ENCODE assay signal across 8 cellular contexts in genomic region chr3:46098319-46098761, GRCh38.
DNase-seq lines count a peak whose midpoint lies in the region; ATAC-seq, FAIRE-seq and TF ChIP-seq lines count a peak whose summit lies in the region.

No MANE protein-coding gene starts in this region.

- in situ Hi-C loops in K562 (cut with MboI): no loop called here

- TF ChIP-seq EP300 in K562 (IDR thresholded peaks at IDR 0.05; ENCODE audit: low read length): no peak

- peak; percentile 64 for DNase-seq in GM06990 (ENCODE audit: extremely low read depth, insufficient read length)
- DNase-seq in HCEC 1CT: peak; percentile 93
- DNase-seq in OCI-LY7 (ENCODE audit: low spot score): peak; percentile 68
- no peak for DNase-seq in K562 (ENCODE audit: extremely low read depth in 1 of 4, low spot score in 3 of 4)
- DNase-seq in osteoblast (ENCODE audit: insufficient read length, low spot score, missing footprints): no peak
- DNase-seq in NCI-H2171 (lab: John Stamatoyannopoulos, UW): no peak
- DNase-seq in nephron progenitor cell: no peak

- no peak for FAIRE-seq in K562 (lab: Jason Lieb, UNC)

- H3K9me3 ChIP-seq in OCI-LY7 (ENCODE audit: low read length): peaks cover 16% of the 10 kb centered on the region; the same call in 1 of the 2 replicates
- H3K9me3 ChIP-seq in K562 (replicated peaks; ENCODE audit: control insufficient read depth, insufficient read depth, low read depth, low read length): no peaks in the 10 kb centered on the region
- H3K9me3 ChIP-seq in osteoblast (ENCODE audit: low read depth, low read length): no peaks in the 10 kb centered on the region

- no peaks in the 10 kb centered on the region for H3K9me2 ChIP-seq in OCI-LY7 (ENCODE audit: insufficient read depth, low read length)

- TF ChIP-seq RAD21 in K562 (CRISPR knock-in tag; conservative IDR thresholded peaks at IDR 0.05 in 1 of 2, IDR thresholded peaks at IDR 0.05 in 1 of 2): no peak

- H3K27me3 Mint-ChIP-seq in nephron progenitor cell (ENCODE audit: low read depth, poor library complexity): peaks cover 17% of the 10 kb centered on the region

- no peaks in the 10 kb centered on the region for H3K36me3 Mint-ChIP-seq in nephron progenitor cell (ENCODE audit: low read depth)

- 0% methylated on average over 2 of the region's 2 CpGs for WGBS in K562 (ENCODE audit: insufficient coverage, low coverage, missing lambda C conversion rate)

- H3K27ac ChIP-seq in OCI-LY7 (ENCODE audit: low read depth, low read length, poor library complexity, severe bottlenecking) (peak overlapping the region; percentile 64), K562 (ENCODE audit: extremely low read depth, low read depth, low read length) (no peak overlapping the region), osteoblast (ENCODE audit: low read depth, low read length) (peak overlapping the region; percentile 81)

- no peak overlapping the region for H3K27ac Mint-ChIP-seq in nephron progenitor cell

- BruUV-seq in OCI-LY7 (replicated peaks; lab: Mats Ljungman, UMichigan) (no TSS peak), K562 (replicated peaks; lab: Mats Ljungman, UMichigan) (no TSS peak)

- ATAC-seq in K562 (no peak), HG03159 (IDR thresholded peaks at IDR 0.05; ENCODE audit: unreplicated experiment) (no peak)

- POLR2A ChIA-PET in OCI-LY7 (lab: Charles Lee) (interaction anchor here (0.7 to 1.8 kb wide), 3 partner anchors 9 to 245 kb away, joined by 3 to 5 read pairs (median 4); no protein-coding TSS in a partner anchor), K562 (lab: Yijun Ruan, JAX) (interaction anchor here (0.7 kb wide), 1 partner anchor 218 kb away, joined by 3 read pairs; no protein-coding TSS in a partner anchor)

- intact Hi-C loops in OCI-LY7 (cut with micrococcal nuclease; ENCODE audit: unreplicated experiment): loop anchor here (5.0 to 10.0 kb wide), 3 partner anchors 89 to 1334 kb away; partner anchors contain the start of genes KIAA1143 and KIF15
- intact Hi-C loops in K562 (cut with micrococcal nuclease): no loop called here

- H3K27me3 ChIP-seq in GM06990 (replicated peaks; ENCODE audit: control insufficient read depth, insufficient read depth, low read length): no peaks in the 10 kb centered on the region
- peaks cover 12 to 24% of the 10 kb centered on the region in 2 experiments; a peak in 3 of 5 replicates for H3K27me3 ChIP-seq in K562 (ENCODE audit: control insufficient read depth in 2 of 2, insufficient read depth in 2 of 2, low read length in 2 of 2)
- no peaks in the 10 kb centered on the region for H3K27me3 ChIP-seq in osteoblast (ENCODE audit: insufficient read depth, low read length)

- no peaks in the 10 kb centered on the region for H4K20me1 ChIP-seq in OCI-LY7 (ENCODE audit: insufficient read depth, low read length)
- no peaks in the 10 kb centered on the region for H4K20me1 ChIP-seq in K562 (replicated peaks; ENCODE audit: control insufficient read depth, insufficient read depth, low read length)
- no peaks in the 10 kb centered on the region for H4K20me1 ChIP-seq in osteoblast (ENCODE audit: insufficient read depth, low read length)

- H3K4me2 ChIP-seq in OCI-LY7 (ENCODE audit: low read length) (peak overlapping the region; percentile 48), K562 (ENCODE audit: insufficient read depth, low read length) (no peak overlapping the region), osteoblast (ENCODE audit: insufficient read depth, low read length) (peak overlapping the region; percentile 49)

- H2AFZ ChIP-seq in OCI-LY7 (ENCODE audit: low read length): peak overlapping the region; percentile 93
- no peak overlapping the region for H2AFZ ChIP-seq in K562 (ENCODE audit: low read depth, low read length)
- H2AFZ ChIP-seq in osteoblast (ENCODE audit: low read length): peak overlapping the region; percentile 23

- H3K4me1 Mint-ChIP-seq in nephron progenitor cell: no peaks in the 10 kb centered on the region

- H3K4me3 Mint-ChIP-seq in nephron progenitor cell: no peak overlapping the region

- peaks cover 60% of the 10 kb centered on the region for H3K4me1 ChIP-seq in OCI-LY7 (ENCODE audit: insufficient read depth, low read length, poor library complexity, severe bottlenecking)
- no peaks in the 10 kb centered on the region; a peak in 1 of 5 replicates for H3K4me1 ChIP-seq in K562 (replicated peaks in 1 of 2; ENCODE audit: control insufficient read depth in 2 of 2, insufficient read depth in 2 of 2, low read length in 2 of 2)
- H3K4me1 ChIP-seq in osteoblast (ENCODE audit: insufficient read depth, low read length): peaks cover 21% of the 10 kb centered on the region

- no peak for TF ChIP-seq POLR2A in K562 (conservative IDR thresholded peaks at IDR 0.05)

- H3K9me3 Mint-ChIP-seq in nephron progenitor cell: no peaks in the 10 kb centered on the region

- H3K79me2 ChIP-seq in OCI-LY7 (ENCODE audit: insufficient read depth, low read depth, low read length) (no peaks in the 10 kb centered on the region), K562 (ENCODE audit: control insufficient read depth, insufficient read depth, low read length) (no peaks in the 10 kb centered on the region), osteoblast (ENCODE audit: insufficient read depth, low read length) (no peaks in the 10 kb centered on the region)

- TF ChIP-seq CTCF in GM06990 (IDR thresholded peaks at IDR 0.05; ENCODE audit: insufficient read depth, low read length, poor library complexity, severe bottlenecking) (no peak), OCI-LY7 (conservative IDR thresholded peaks at IDR 0.05; ENCODE audit: low read length) (no peak), K562 (IDR thresholded peaks at IDR 0.05 in 2 of 3, conservative IDR thresholded peaks at IDR 0.05 in 1 of 3; ENCODE audit: insufficient read depth in 2 of 3, low read depth in 1 of 3, low read length in 3 of 3) (no peak), osteoblast (IDR thresholded peaks at IDR 0.05; ENCODE audit: extremely low read depth, low read depth, low read length) (no peak), nephron progenitor cell (IDR thresholded peaks at IDR 0.05) (no peak)

- no peaks in the 10 kb centered on the region for H3K36me3 ChIP-seq in GM06990 (ENCODE audit: control insufficient read depth, insufficient read depth, low read length)
- no peaks in the 10 kb centered on the region; the same call in 1 of the 2 replicates for H3K36me3 ChIP-seq in OCI-LY7 (ENCODE audit: insufficient read depth, low read length)
- no peaks in the 10 kb centered on the region for H3K36me3 ChIP-seq in K562 (ENCODE audit: control insufficient read depth, insufficient read depth, low read length)
- H3K36me3 ChIP-seq in osteoblast (ENCODE audit: insufficient read depth, low read length): no peaks in the 10 kb centered on the region

- no peaks in the 10 kb centered on the region for H3K9me1 ChIP-seq in K562 (ENCODE audit: control insufficient read depth, insufficient read depth, low read length)

- CTCF ChIA-PET in OCI-LY7 (lab: Charles Lee; ENCODE audit: unreplicated experiment) (no interaction called here), K562 (lab: Yijun Ruan, JAX; ENCODE audit: low intra/inter-chr PET ratio) (interaction anchor here (0.6 kb wide), 1 partner anchor 57 kb away, joined by 3 read pairs; no protein-coding TSS in a partner anchor)

- no peak overlapping the region for H3K9ac ChIP-seq in K562 (ENCODE audit: insufficient read depth in 1 of 2, low read depth in 2 of 2, low read length in 2 of 2)

- no peak overlapping the region for H3K4me3 ChIP-seq in GM06990 (replicated peaks; ENCODE audit: low read depth, low read length)
- H3K4me3 ChIP-seq in OCI-LY7 (ENCODE audit: low read depth, low read length, poor library complexity, severe bottlenecking): peak overlapping the region; percentile 10
- no peak overlapping the region for H3K4me3 ChIP-seq in K562
- no peak overlapping the region for H3K4me3 ChIP-seq in osteoblast (ENCODE audit: insufficient read depth, low read length)

TF ChIP-seq in K562, 482 proteins besides CTCF, POLR2A, EP300 and RAD21:
- TF ChIP-seq YY1 (IDR thresholded peaks at IDR 0.05; ENCODE audit: borderline replicate concordance in 1 of 3, control insufficient read depth in 1 of 3, extremely low read depth in 1 of 3, insufficient read depth in 3 of 3, insufficient read length in 1 of 3, insufficient replicate concordance in 2 of 3, low read depth in 1 of 3, low read length in 2 of 3) (no peak), BACH1 (tag; IDR thresholded peaks at IDR 0.05) (peak; percentile 53; the same call in 1 of the 2 replicates), ZBTB11 (CRISPR knock-in tag; IDR thresholded peaks at IDR 0.05) (peak in 1 of 3 experiments; percentile 32; a peak in 1 of 6 replicates), ZNF766 (CRISPR knock-in tag; conservative IDR thresholded peaks at IDR 0.05) (0 out of 2 replicates have a peak, but pooled peaks have one; percentile 25), KDM4B (IDR thresholded peaks at IDR 0.05; ENCODE audit: borderline replicate concordance in 2 of 2, low read depth in 1 of 2) (no peak), CC2D1A (IDR thresholded peaks at IDR 0.05) (no peak), CEBPB (tag; IDR thresholded peaks at IDR 0.05) (peak; percentile 76), NELFE (IDR thresholded peaks at IDR 0.05; ENCODE audit: insufficient read depth, insufficient read length) (no peak), GABPA (tag; conservative IDR thresholded peaks at IDR 0.05; ENCODE audit: low read depth) (0 out of 2 replicates have a peak, but pooled peaks have one; percentile 40)

Comparison
In these comparisons a context has a peak if more than half of its experiments do, and no peak if none do; other contexts are left out.
1. DNase-seq: peak in GM06990 (single experiment), HCEC 1CT (single experiment) and OCI-LY7 (single experiment); none in K562 (0 of 4), osteoblast (single experiment), NCI-H2171 (single experiment) and nephron progenitor cell (single experiment).